Comparison of ENCODE assay signal across 8 cellular contexts in the genomic region with DNA sequence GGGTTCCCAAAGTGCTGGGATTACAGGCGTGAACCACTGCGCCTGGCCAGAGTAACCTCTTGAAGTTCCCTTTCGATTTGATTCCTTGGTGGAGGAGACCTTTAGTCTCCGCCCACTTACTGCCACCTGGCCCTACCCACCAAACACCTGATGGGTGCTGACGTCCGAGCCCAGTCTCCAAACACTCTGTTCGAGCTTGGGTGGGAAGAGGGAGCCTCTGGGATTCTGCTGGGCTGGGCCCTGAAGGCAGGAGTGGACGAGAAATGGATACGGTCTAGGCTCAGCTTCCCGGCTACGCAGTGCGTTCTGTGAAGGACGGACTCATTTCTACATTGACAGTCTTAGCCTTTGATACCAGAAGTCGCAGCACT. TPM values are rescaled to one million over a fixed set of nuclear protein-coding genes. Genes with fewer than 3 reads are reported as not detected.
DNase-seq lines count a peak whose midpoint lies in the region; ATAC-seq and TF ChIP-seq lines count a peak whose summit lies in the region.

No MANE protein-coding gene starts in this region.

- 0 out of 2 replicates have a peak, but pooled peaks cover 4% of the 10 kb centered on the region for H3K79me2 ChIP-seq in DOHH2 (ENCODE audit: control insufficient read depth, low read length)
- no peaks in the 10 kb centered on the region for H3K79me2 ChIP-seq in parathyroid adenoma

- peak overlapping the region; percentile 71 for H3K4me2 ChIP-seq in DOHH2 (ENCODE audit: low read length)
- peak overlapping the region; percentile 87 for H3K4me2 ChIP-seq in parathyroid adenoma (ENCODE audit: low read length)

- H3K4me3 Mint-ChIP-seq in activated T-helper 1 cell treated with anti-CD3 and anti-CD28 coated beads, Interleukin-12 subunit alpha, Interleukin-12 subunit beta, Interleukin-2, Interleukin-4 antibody, amounts not matched to agents 30 ng/mL and 10 ng/mL and 1 ng/mL, durations not matched to agents 14 hours and 24 hours and 36 hours, result peak overlapping the region; percentile 89

- H3K4me1 Mint-ChIP-seq in activated T-helper 1 cell treated with anti-CD3 and anti-CD28 coated beads, Interleukin-12 subunit alpha, Interleukin-12 subunit beta, Interleukin-2, Interleukin-4 antibody, amounts not matched to agents 30 ng/mL and 10 ng/mL and 1 ng/mL, durations not matched to agents 14 hours and 24 hours and 36 hours (ENCODE audit: low read depth), result peaks cover 67% of the 10 kb centered on the region

- ATAC-seq in GM21360 (IDR thresholded peaks at IDR 0.05; ENCODE audit: unreplicated experiment), result no peak
- no peak for ATAC-seq in GM19035 (IDR thresholded peaks at IDR 0.05; ENCODE audit: unreplicated experiment)
- no peak for ATAC-seq in GM21528 (IDR thresholded peaks at IDR 0.05; ENCODE audit: low FRiP score, unreplicated experiment)

- peak overlapping the region; percentile 51 for H3K9ac ChIP-seq in parathyroid adenoma

- DNase-seq in NCI-H2029 treated with DMSO at 0.1 percent for 48 hours (lab: John Stamatoyannopoulos, UW) (peak; percentile 45), head of caudate nucleus (peak in 39 of 42 donors; percentile 10 to 75 (median 46))
- DNase-seq in activated T-helper 1 cell treated with anti-CD3 and anti-CD28 coated beads, Interleukin-12 subunit alpha, Interleukin-12 subunit beta, Interleukin-2, Interleukin-4 antibody, amounts not matched to agents 30 ng/mL and 10 ng/mL and 1 ng/mL, durations not matched to agents 14 hours and 24 hours and 36 hours (ENCODE audit: low spot score), result no peak

- TF ChIP-seq CTCF in DOHH2 (IDR thresholded peaks at IDR 0.05; ENCODE audit: low read depth, low read length, poor library complexity, severe bottlenecking) (no peak), parathyroid adenoma (IDR thresholded peaks at IDR 0.05) (no peak)

- H3K4me3 ChIP-seq in DOHH2 (ENCODE audit: low read length), result peak overlapping the region; percentile 89
- H3K4me3 ChIP-seq in parathyroid adenoma (ENCODE audit: low read depth, low read length), result peak overlapping the region; percentile 77

- H3K9me3 ChIP-seq in DOHH2 (ENCODE audit: control insufficient read depth, insufficient read depth, low read length) (no peaks in the 10 kb centered on the region), parathyroid adenoma (ENCODE audit: control insufficient read depth, low read length) (no peaks in the 10 kb centered on the region)

- no peaks in the 10 kb centered on the region; the same call in 1 of the 2 replicates for H3F3A ChIP-seq in DOHH2 (ENCODE audit: control insufficient read depth, insufficient read depth)

- H3K27ac ChIP-seq in DOHH2 (ENCODE audit: low read depth, low read length) (no peak overlapping the region), parathyroid adenoma (peak overlapping the region; percentile 95)

- peak overlapping the region; percentile 99 for H2AFZ ChIP-seq in parathyroid adenoma

- H3K36me3 ChIP-seq in DOHH2 (ENCODE audit: control insufficient read depth, low read length), result no peaks in the 10 kb centered on the region
- H3K36me3 ChIP-seq in parathyroid adenoma (ENCODE audit: control insufficient read depth, insufficient read depth, low read length), result no peaks in the 10 kb centered on the region

- H3K4me1 ChIP-seq in DOHH2 (ENCODE audit: control insufficient read depth, low read length) (peaks cover 19% of the 10 kb centered on the region), parathyroid adenoma (peaks cover 19% of the 10 kb centered on the region)

- no peaks in the 10 kb centered on the region for H4K20me1 ChIP-seq in DOHH2 (ENCODE audit: control insufficient read depth, insufficient read depth, low read depth, low read length)

- intact Hi-C loops in activated T-helper 1 cell treated with anti-CD3 and anti-CD28 coated beads, Interleukin-12 subunit alpha, Interleukin-12 subunit beta, Interleukin-2, Interleukin-4 antibody, amounts not matched to agents 30 ng/mL and 10 ng/mL and 1 ng/mL, durations not matched to agents 14 hours and 24 hours and 36 hours (cut with micrococcal nuclease), result loop anchor here (1.0 kb wide), 1 partner anchor 39 kb away; no protein-coding TSS in a partner anchor
- intact Hi-C loops in head of caudate nucleus (cut with DNase I), result no loop called here

- peak overlapping the region; percentile 74 for H3K27ac Mint-ChIP-seq in activated T-helper 1 cell treated with anti-CD3 and anti-CD28 coated beads, Interleukin-12 subunit alpha, Interleukin-12 subunit beta, Interleukin-2, Interleukin-4 antibody, amounts not matched to agents 30 ng/mL and 10 ng/mL and 1 ng/mL, durations not matched to agents 14 hours and 24 hours and 36 hours

- H3K27me3 ChIP-seq in DOHH2 (ENCODE audit: control insufficient read depth, low read length), result peaks cover 10% of the 10 kb centered on the region
- no peaks in the 10 kb centered on the region for H3K27me3 ChIP-seq in parathyroid adenoma (ENCODE audit: control insufficient read depth, insufficient read depth, low read length)

- H3K27me3 Mint-ChIP-seq in activated T-helper 1 cell treated with anti-CD3 and anti-CD28 coated beads, Interleukin-12 subunit alpha, Interleukin-12 subunit beta, Interleukin-2, Interleukin-4 antibody, amounts not matched to agents 30 ng/mL and 10 ng/mL and 1 ng/mL, durations not matched to agents 14 hours and 24 hours and 36 hours (ENCODE audit: insufficient read depth), result no peaks in the 10 kb centered on the region

- no peaks in the 10 kb centered on the region for H3K9me3 Mint-ChIP-seq in activated T-helper 1 cell treated with anti-CD3 and anti-CD28 coated beads, Interleukin-12 subunit alpha, Interleukin-12 subunit beta, Interleukin-2, Interleukin-4 antibody, amounts not matched to agents 30 ng/mL and 10 ng/mL and 1 ng/mL, durations not matched to agents 14 hours and 24 hours and 36 hours

- no peaks in the 10 kb centered on the region for H3K9me2 ChIP-seq in DOHH2 (replicated peaks; ENCODE audit: control insufficient read depth, low read length)

- H3K36me3 Mint-ChIP-seq in activated T-helper 1 cell treated with anti-CD3 and anti-CD28 coated beads, Interleukin-12 subunit alpha, Interleukin-12 subunit beta, Interleukin-2, Interleukin-4 antibody, amounts not matched to agents 30 ng/mL and 10 ng/mL and 1 ng/mL, durations not matched to agents 14 hours and 24 hours and 36 hours (ENCODE audit: low read depth), result peaks cover 2% of the 10 kb centered on the region

RNA-seq across cellular contexts. Expression of a gene that starts 0.9 kb away (rescaled TPM):
- 18.0 and 20.6 TPM in 2 replicates for total RNA-seq in activated T-helper 1 cell treated with anti-CD3 and anti-CD28 coated beads, Interleukin-12 subunit alpha, Interleukin-12 subunit beta, Interleukin-2, Interleukin-4 antibody, amounts not matched to agents 30 ng/mL and 10 ng/mL and 1 ng/mL, durations not matched to agents 14 hours and 24 hours and 36 hours

RNA-seq across cellular contexts. Expression of a gene that starts 40.1 kb away (rescaled TPM):
- 13.7 and 16.9 TPM in 2 replicates for total RNA-seq in activated T-helper 1 cell treated with anti-CD3 and anti-CD28 coated beads, Interleukin-12 subunit alpha, Interleukin-12 subunit beta, Interleukin-2, Interleukin-4 antibody, amounts not matched to agents 30 ng/mL and 10 ng/mL and 1 ng/mL, durations not matched to agents 14 hours and 24 hours and 36 hours
